In the genomic region with DNA sequence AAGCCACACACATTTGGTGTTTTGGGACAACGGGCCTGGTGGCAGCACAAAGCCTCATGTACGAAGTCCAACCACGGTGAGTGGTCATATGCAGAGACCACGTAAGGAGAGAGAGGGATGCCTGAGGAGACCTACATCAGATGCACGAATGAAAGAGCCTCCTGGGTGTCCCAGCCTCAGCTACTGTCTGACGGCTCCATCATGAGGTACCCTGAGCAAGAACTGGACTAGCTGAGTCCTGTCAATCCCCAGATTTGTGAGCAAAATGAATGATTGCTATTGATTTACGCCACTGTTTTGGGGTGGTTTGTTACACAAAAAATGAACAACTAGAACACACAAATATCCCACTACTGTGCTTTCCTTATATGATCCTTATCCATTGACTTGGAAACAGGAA, we compare ENCODE assay signal across 25 cellular contexts.
"Had no signal": no experiment of that assay in that cellular context is flagged by ENCODE, and none has a peak within 500 bp of the region (broad histone marks: within the 10 kb centered on the region; RNA-seq: fewer than 3 reads in every experiment).

No MANE protein-coding gene starts in this region.

- H3K9me3 ChIP-seq: esophagus squamous epithelium, heart right ventricle, left lung, psoas muscle, sigmoid colon, testis, tibial artery, upper lobe of left lung had no signal

- ATAC-seq: effector memory CD8-positive, alpha-beta T cell; heart right ventricle; left cardiac atrium; left lung; natural killer cell; psoas muscle; right cardiac atrium; stimulated activated effector memory CD8-positive, alpha-beta T cell treated with anti-CD3 and anti-CD28 coated beads, Interleukin-12 subunit alpha, Interleukin-12 subunit beta, amount 100 ng/mL, for 72 hours had no signal

- DNase-seq: cortex of kidney; effector memory CD8-positive, alpha-beta T cell; erythroblast; esophagus squamous epithelium; foreskin melanocyte; glutamatergic neuron; heart right ventricle; hippocampal formation; left cardiac atrium; mesendoderm; midbrain; natural killer cell; nucleus accumbens; psoas muscle; right cardiac atrium; sigmoid colon; stimulated activated CD4-positive, alpha-beta T cell treated with anti-CD3 and anti-CD28 coated beads, Interleukin-2, amount 100 ng/mL, for 24 hours; stimulated activated CD4-positive, alpha-beta T cell treated with anti-CD3 and anti-CD28 coated beads, Interleukin-4, amount 100 ng/mL, for 24 hours; stimulated activated naive CD4-positive, alpha-beta T cell treated with Interleukin-2 at 50 U/mL for 16 hours; substantia nigra; testis; tibial artery; upper lobe of left lung had no signal

- H3K4me3 ChIP-seq: esophagus squamous epithelium, heart right ventricle, left lung, psoas muscle, sigmoid colon, testis, tibial artery, upper lobe of left lung had no signal

- H3K27me3 ChIP-seq: esophagus squamous epithelium, heart right ventricle, left lung, sigmoid colon, testis, tibial artery, upper lobe of left lung had no signal

- H3K36me3 ChIP-seq: esophagus squamous epithelium, heart right ventricle, left lung, sigmoid colon, tibial artery, upper lobe of left lung had no signal

- H3K27ac ChIP-seq: esophagus squamous epithelium, heart right ventricle, left lung, psoas muscle, sigmoid colon, testis, tibial artery, upper lobe of left lung had no signal

- H3K4me1 ChIP-seq: esophagus squamous epithelium, heart right ventricle, left lung, psoas muscle, sigmoid colon, testis, tibial artery, upper lobe of left lung had no signal
